ENCODE assay signal across 8 cellular contexts in genomic region chr1:247639381-247639981, GRCh38. TPM values are rescaled to one million over a fixed set of nuclear protein-coding genes. Genes with fewer than 3 reads are reported as not detected.
DNase-seq lines count a peak whose midpoint lies in the region; ATAC-seq and TF ChIP-seq lines count a peak whose summit lies in the region.

No MANE protein-coding gene starts in this region.

- ATAC-seq in GM21447 (IDR thresholded peaks at IDR 0.05; ENCODE audit: unreplicated experiment) = no peak
- no peak for ATAC-seq in HG02763 (IDR thresholded peaks at IDR 0.05; ENCODE audit: unreplicated experiment)

- no peak for TF ChIP-seq EP300 in sigmoid colon (IDR thresholded peaks at IDR 0.05)

- peaks cover 2% of the 10 kb centered on the region for H3K4me1 Mint-ChIP-seq in activated T-helper 2 cell treated with anti-CD3 and anti-CD28 coated beads, Interferon-gamma antibody, Interleukin-2, Interleukin-4, amounts not matched to agents 10 μg/mL and 5 μg/mL and 100 μg/mL, durations not matched to agents 14 hours and 24 hours and 36 hours (ENCODE audit: low read depth)

- no peaks in the 10 kb centered on the region for H3K36me3 Mint-ChIP-seq in activated T-helper 2 cell treated with anti-CD3 and anti-CD28 coated beads, Interferon-gamma antibody, Interleukin-2, Interleukin-4, amounts not matched to agents 10 μg/mL and 5 μg/mL and 100 μg/mL, durations not matched to agents 14 hours and 24 hours and 36 hours (ENCODE audit: low read depth)

- DNase-seq in HT1080 (ENCODE audit: low read depth) = peak; percentile 13
- DNase-seq in activated T-helper 2 cell treated with anti-CD3 and anti-CD28 coated beads, Interferon-gamma antibody, Interleukin-2, Interleukin-4, amounts not matched to agents 10 μg/mL and 5 μg/mL and 100 μg/mL, durations not matched to agents 14 hours and 24 hours and 36 hours (ENCODE audit: low spot score) = peak; percentile 11
- DNase-seq in hepatic stellate cell (ENCODE audit: low spot score) = peak; percentile 57
- peak; percentile 90 for DNase-seq in sigmoid colon
- no peak for DNase-seq in NCI-H1105 treated with DMSO at 0.1 percent for 48 hours (lab: John Stamatoyannopoulos, UW)
- DNase-seq in epidermal melanocyte (ENCODE audit: insufficient read length, low spot score) = no peak

- no peaks in the 10 kb centered on the region for H3K36me3 ChIP-seq in sigmoid colon

- no peak for TF ChIP-seq CTCF in sigmoid colon (IDR thresholded peaks at IDR 0.05)

- H3K27me3 Mint-ChIP-seq in activated T-helper 2 cell treated with anti-CD3 and anti-CD28 coated beads, Interferon-gamma antibody, Interleukin-2, Interleukin-4, amounts not matched to agents 10 μg/mL and 5 μg/mL and 100 μg/mL, durations not matched to agents 14 hours and 24 hours and 36 hours (ENCODE audit: low read depth) = peaks cover 9% of the 10 kb centered on the region

- H3K4me3 Mint-ChIP-seq in activated T-helper 2 cell treated with anti-CD3 and anti-CD28 coated beads, Interferon-gamma antibody, Interleukin-2, Interleukin-4, amounts not matched to agents 10 μg/mL and 5 μg/mL and 100 μg/mL, durations not matched to agents 14 hours and 24 hours and 36 hours (ENCODE audit: low read depth) = no peak overlapping the region

- 14 to 32% methylated on average over 55 of the region's 55 CpGs for WGBS in sigmoid colon, 2 donors

- peak overlapping the region; percentile 31 to 53 (median 46) for H3K4me3 ChIP-seq in sigmoid colon

- H3K27ac Mint-ChIP-seq in activated T-helper 2 cell treated with anti-CD3 and anti-CD28 coated beads, Interferon-gamma antibody, Interleukin-2, Interleukin-4, amounts not matched to agents 10 μg/mL and 5 μg/mL and 100 μg/mL, durations not matched to agents 14 hours and 24 hours and 36 hours = no peak overlapping the region

- intact Hi-C loops in activated T-helper 2 cell treated with anti-CD3 and anti-CD28 coated beads, Interferon-gamma antibody, Interleukin-2, Interleukin-4, amounts not matched to agents 10 μg/mL and 5 μg/mL and 100 μg/mL, durations not matched to agents 14 hours and 24 hours and 36 hours (cut with micrococcal nuclease) = no loop called here
- intact Hi-C loops in sigmoid colon (cut with DNase I) = no loop called here

- H3K27me3 ChIP-seq in sigmoid colon = no peaks in the 10 kb centered on the region

- H3K4me1 ChIP-seq in sigmoid colon = peaks cover 0 to 7% (median 0%) of the 10 kb centered on the region in 4 donors

- peaks cover 6% of the 10 kb centered on the region for H3K9me3 Mint-ChIP-seq in activated T-helper 2 cell treated with anti-CD3 and anti-CD28 coated beads, Interferon-gamma antibody, Interleukin-2, Interleukin-4, amounts not matched to agents 10 μg/mL and 5 μg/mL and 100 μg/mL, durations not matched to agents 14 hours and 24 hours and 36 hours

- no peaks in the 10 kb centered on the region for H3K9me3 ChIP-seq in sigmoid colon

- H3K27ac ChIP-seq in sigmoid colon = peak overlapping the region; percentile 64 to 73 (median 68)

- no peak for TF ChIP-seq POLR2A in sigmoid colon (IDR thresholded peaks at IDR 0.05)

RNA-seq across cellular contexts. Expression of gene OR2G3, which starts 34.1 kb away (rescaled TPM):
- not detected in 2 replicates for total RNA-seq in HT1080 (2014; rRNA removed; shearing (Covaris generic))
- not detected in 2 replicates for polyA plus RNA-seq in HT1080 (2015; cell fraction: cytosol; rRNA removed)
- polyA plus RNA-seq in HT1080 (2015; cell fraction: nucleus; rRNA removed) = not detected in 2 replicates
- total RNA-seq in activated T-helper 2 cell treated with anti-CD3 and anti-CD28 coated beads, Interferon-gamma antibody, Interleukin-2, Interleukin-4, amounts not matched to agents 10 μg/mL and 5 μg/mL and 100 μg/mL, durations not matched to agents 14 hours and 24 hours and 36 hours = not detected in 2 replicates
- not detected for total RNA-seq in sigmoid colon
- not detected for polyA plus RNA-seq in sigmoid colon

RNA-seq across cellular contexts. Expression of gene OR13G1, which starts 40.1 kb away (rescaled TPM):
- not detected in 2 replicates for total RNA-seq in HT1080 (2014; rRNA removed; shearing (Covaris generic))
- not detected in 2 replicates for polyA plus RNA-seq in HT1080 (2015; cell fraction: cytosol; rRNA removed)
- not detected in 2 replicates for polyA plus RNA-seq in HT1080 (2015; cell fraction: nucleus; rRNA removed)
- not detected in 2 replicates for total RNA-seq in activated T-helper 2 cell treated with anti-CD3 and anti-CD28 coated beads, Interferon-gamma antibody, Interleukin-2, Interleukin-4, amounts not matched to agents 10 μg/mL and 5 μg/mL and 100 μg/mL, durations not matched to agents 14 hours and 24 hours and 36 hours
- not detected for total RNA-seq in sigmoid colon
- polyA plus RNA-seq in sigmoid colon = not detected

RNA-seq across cellular contexts. Expression of gene OR2G2, which starts 51.3 kb away (rescaled TPM):
- total RNA-seq in HT1080 (2014; rRNA removed; shearing (Covaris generic)) = not detected in 2 replicates
- not detected in 2 replicates for polyA plus RNA-seq in HT1080 (2015; cell fraction: cytosol; rRNA removed)
- polyA plus RNA-seq in HT1080 (2015; cell fraction: nucleus; rRNA removed) = not detected in 2 replicates
- total RNA-seq in activated T-helper 2 cell treated with anti-CD3 and anti-CD28 coated beads, Interferon-gamma antibody, Interleukin-2, Interleukin-4, amounts not matched to agents 10 μg/mL and 5 μg/mL and 100 μg/mL, durations not matched to agents 14 hours and 24 hours and 36 hours = not detected in 2 replicates
- not detected for total RNA-seq in sigmoid colon
- not detected for polyA plus RNA-seq in sigmoid colon

Comparison
In these comparisons a context has a peak if more than half of its experiments do, and no peak if none do; other contexts are left out.
1. DNase-seq: peak in HT1080 (single experiment), activated T-helper 2 cell treated with anti-CD3 and anti-CD28 coated beads, Interferon-gamma antibody, Interleukin-2, Interleukin-4, amounts not matched to agents 10 μg/mL and 5 μg/mL and 100 μg/mL, durations not matched to agents 14 hours and 24 hours and 36 hours (single experiment), hepatic stellate cell (single experiment) and sigmoid colon (single experiment); none in NCI-H1105 treated with DMSO at 0.1 percent for 48 hours (single experiment) and epidermal melanocyte (single experiment).